ENCODE assay signal across 9 cellular contexts in genomic region chr20:62239278-62239879, GRCh38. TPM values are rescaled to one million over a fixed set of nuclear protein-coding genes. Genes with fewer than 3 reads are reported as not detected.
DNase-seq lines count a peak whose midpoint lies in the region; ATAC-seq and TF ChIP-seq lines count a peak whose summit lies in the region.
"Had no signal": no experiment of that assay in that cellular context is flagged by ENCODE, and none has a peak within 500 bp of the region (broad histone marks: within the 10 kb centered on the region; RNA-seq: fewer than 3 reads in every experiment).

No MANE protein-coding gene starts in this region.

- POLR2A ChIA-PET in CD8-positive, alpha-beta memory T cell (lab: Charles Lee) = no interaction called here

- peak overlapping the region; percentile 45 to 93 (median 85) for H3K27ac Mint-ChIP-seq in CD8-positive, alpha-beta memory T cell

- H3K27ac ChIP-seq in CD8-positive, alpha-beta memory T cell (ENCODE audit: low read depth, low read length) = peak overlapping the region; percentile 54
- H3K27ac ChIP-seq in osteoblast (ENCODE audit: low read depth, low read length) = peak overlapping the region; percentile 60

- peaks cover 26% of the 10 kb centered on the region for H3K4me1 ChIP-seq in CD8-positive, alpha-beta memory T cell (ENCODE audit: insufficient read depth, low read length)
- peaks cover 3% of the 10 kb centered on the region for H3K4me1 ChIP-seq in osteoblast (ENCODE audit: insufficient read depth, low read length)

- no peaks in the 10 kb centered on the region for H3K27me3 ChIP-seq in CD8-positive, alpha-beta memory T cell (ENCODE audit: insufficient read depth, low read length, poor library complexity, severe bottlenecking)
- H3K27me3 ChIP-seq in osteoblast (ENCODE audit: insufficient read depth, low read length) = no peaks in the 10 kb centered on the region

- H3K79me2 ChIP-seq in osteoblast (ENCODE audit: insufficient read depth, low read length) = peaks cover 56% of the 10 kb centered on the region

- peak overlapping the region; percentile 81 to 93 (median 84) for H3K4me3 Mint-ChIP-seq in CD8-positive, alpha-beta memory T cell

- no peak for ATAC-seq in GM21717 (IDR thresholded peaks at IDR 0.05; ENCODE audit: unreplicated experiment)
- ATAC-seq in omental fat pad (ENCODE audit: low FRiP score) = no peak

- no peaks in the 10 kb centered on the region for H3K36me3 ChIP-seq in CD8-positive, alpha-beta memory T cell (ENCODE audit: insufficient read depth, low read length)
- H3K36me3 ChIP-seq in osteoblast (ENCODE audit: insufficient read depth, low read length) = peaks cover 18% of the 10 kb centered on the region

- peaks cover 49% of the 10 kb centered on the region for H4K20me1 ChIP-seq in osteoblast (ENCODE audit: insufficient read depth, low read length)

- H3K9me3 Mint-ChIP-seq in CD8-positive, alpha-beta memory T cell = no peaks in the 10 kb centered on the region

- no peaks in the 10 kb centered on the region for H3K9me3 ChIP-seq in CD8-positive, alpha-beta memory T cell (ENCODE audit: low read length)
- H3K9me3 ChIP-seq in osteoblast (ENCODE audit: low read depth, low read length) = no peaks in the 10 kb centered on the region

- peak overlapping the region; percentile 65 for H3K4me3 ChIP-seq in CD8-positive, alpha-beta memory T cell (ENCODE audit: low read length)
- H3K4me3 ChIP-seq in epithelial cell of esophagus (ENCODE audit: low read length) = peak overlapping the region; percentile 78
- peak overlapping the region; percentile 83 for H3K4me3 ChIP-seq in osteoblast (ENCODE audit: insufficient read depth, low read length)

- H2AFZ ChIP-seq in osteoblast (ENCODE audit: low read length) = peak overlapping the region; percentile 70

- H3K27me3 Mint-ChIP-seq in CD8-positive, alpha-beta memory T cell = peaks cover 1 to 7% of the 10 kb centered on the region in 2 donors

- peaks cover 30 to 56% (median 50%) of the 10 kb centered on the region in 3 donors for H3K4me1 Mint-ChIP-seq in CD8-positive, alpha-beta memory T cell

- CTCF ChIA-PET in CD8-positive, alpha-beta memory T cell (lab: Charles Lee) = no interaction called here

- no peak for DNase-seq in CD8-positive, alpha-beta memory T cell
- DNase-seq in OCI-M1 (lab: John Stamatoyannopoulos, UW) = peak; percentile 35
- DNase-seq in epithelial cell of esophagus (ENCODE audit: low read depth) = no peak
- peak; percentile 94 for DNase-seq in osteoblast (ENCODE audit: insufficient read length, low spot score, missing footprints)
- DNase-seq in cerebellum (ENCODE audit: low spot score) = no peak
- DNase-seq in NCI-H1930 (lab: John Stamatoyannopoulos, UW) = no peak
- no peak for DNase-seq in omental fat pad (ENCODE audit: low spot score)
- DNase-seq: activated CD4-positive, CD25-positive, alpha-beta regulatory T cell treated with anti-CD3 and anti-CD28 coated beads, Interleukin-2, amount 50 U/mL, for 72 hours had no signal

- H3K4me2 ChIP-seq in osteoblast (ENCODE audit: insufficient read depth, low read length) = peak overlapping the region; percentile 81

- H3K36me3 Mint-ChIP-seq in CD8-positive, alpha-beta memory T cell = peaks cover 0 to 37% (median 0%) of the 10 kb centered on the region in 3 donors

- TF ChIP-seq CTCF in epithelial cell of esophagus (IDR thresholded peaks at IDR 0.05; ENCODE audit: insufficient read depth, low read depth, low read length, missing control alignments) (no peak), osteoblast (IDR thresholded peaks at IDR 0.05; ENCODE audit: extremely low read depth, low read depth, low read length) (no peak), omental fat pad (IDR thresholded peaks at IDR 0.05) (no peak)

RNA-seq across cellular contexts. Expression of gene OSBPL2, which starts 1.1 kb away (rescaled TPM):
- 10 to 100 TPM; 24.5 to 24.7 TPM for total RNA-seq in CD8-positive, alpha-beta memory T cell
- polyA plus RNA-seq in CD8-positive, alpha-beta memory T cell = 24.6 TPM
- total RNA-seq in osteoblast (35.8 and 39.8 TPM in 2 replicates), cerebellum (40.3 TPM), omental fat pad (10 to 100 TPM; 24.3 to 35.9 (median 26.3) TPM)

RNA-seq across cellular contexts. Expression of gene HRH3, which starts 19.3 kb away (rescaled TPM):
- total RNA-seq in CD8-positive, alpha-beta memory T cell = not detected
- polyA plus RNA-seq in CD8-positive, alpha-beta memory T cell = not detected
- total RNA-seq in osteoblast (not detected in 2 replicates), cerebellum (1.7 TPM), omental fat pad (not detected)

RNA-seq across cellular contexts. Expression of gene MTG2, which starts 56.6 kb away (rescaled TPM):
- total RNA-seq in CD8-positive, alpha-beta memory T cell = 10 to 100 TPM; 44.6 to 45.9 TPM
- polyA plus RNA-seq in CD8-positive, alpha-beta memory T cell = 19.0 TPM
- total RNA-seq in osteoblast = 22.1 and 25.0 TPM in 2 replicates
- 18.7 TPM for total RNA-seq in cerebellum
- 10 to 100 TPM; 19.3 to 32.5 (median 26.3) TPM for total RNA-seq in omental fat pad

Comparison
In these comparisons a context has a peak if more than half of its experiments do, and no peak if none do; other contexts are left out.
1. DNase-seq: peak in OCI-M1 (single experiment) and osteoblast (single experiment); none in CD8-positive, alpha-beta memory T cell (0 of 5), epithelial cell of esophagus (single experiment), cerebellum (single experiment), NCI-H1930 (0 of 2) and omental fat pad (single experiment).
2. Peak in every context shown above with its lines, with median percentiles within 50 percentile points of each other: H3K4me3 ChIP-seq.